Comparison of ENCODE assay signal across 18 cellular contexts in genomic region chr3:144444546-144444945, GRCh38.
DNase-seq lines count a peak whose midpoint lies in the region; ATAC-seq and TF ChIP-seq lines count a peak whose summit lies in the region.
"Had no signal": no experiment of that assay in that cellular context is flagged by ENCODE, and none has a peak within 500 bp of the region (broad histone marks: within the 10 kb centered on the region; RNA-seq: fewer than 3 reads in every experiment).

No MANE protein-coding gene starts in this region.

- no peaks in the 10 kb centered on the region for H3K9me3 Mint-ChIP-seq in GM23338
- H3K9me3 Mint-ChIP-seq: CD4-positive, alpha-beta T cell; CD8-positive, alpha-beta T cell had no signal

- H2AFZ ChIP-seq in GM23338, result no peak overlapping the region

- no peaks in the 10 kb centered on the region for H3K27me3 ChIP-seq in GM23338 (ENCODE audit: insufficient read depth)
- H3K27me3 ChIP-seq in upper lobe of left lung, result no peaks in the 10 kb centered on the region
- no peaks in the 10 kb centered on the region for H3K27me3 ChIP-seq in A673 (replicated peaks; ENCODE audit: insufficient read depth, low read depth, low read length, poor library complexity)
- H3K27me3 ChIP-seq: BLaER1 treated with 17β-estradiol and CSF1 and Interleukin-3, amounts not matched to agents 10 nM and 100 nM had no signal

- POLR2A ChIA-PET in A673 (lab: Charles Lee; ENCODE audit: low non-redundant PET), result no interaction called here

- TF ChIP-seq EP300 in upper lobe of left lung (IDR thresholded peaks at IDR 0.05), result no peak

- TF ChIP-seq POLR2A in upper lobe of left lung (IDR thresholded peaks at IDR 0.05), result no peak

- no peaks in the 10 kb centered on the region for H3K9me3 ChIP-seq in upper lobe of left lung
- no peaks in the 10 kb centered on the region for H3K9me3 ChIP-seq in A673 (ENCODE audit: low read depth, low read length, poor library complexity, severe bottlenecking)
- H3K9me3 ChIP-seq: BLaER1 treated with 17β-estradiol and CSF1 and Interleukin-3, amounts not matched to agents 10 nM and 100 nM; Caco-2 had no signal

- intact Hi-C loops in A673 (cut with micrococcal nuclease; ENCODE audit: unreplicated experiment), result no loop called here

- no peaks in the 10 kb centered on the region for H3F3A ChIP-seq in GM23338 (replicated peaks; ENCODE audit: low read depth)

- in situ Hi-C loops in G401 (cut with HindIII; ENCODE audit: low sequenced_read_pairs), result no loop called here

- CTCF ChIA-PET in A673 (lab: Charles Lee), result no interaction called here

- no peaks in the 10 kb centered on the region for H4K20me1 ChIP-seq in GM23338 (replicated peaks; ENCODE audit: insufficient read depth)
- H4K20me1 ChIP-seq: BLaER1 treated with 17β-estradiol and CSF1 and Interleukin-3, amounts not matched to agents 10 nM and 100 nM had no signal

- H3K36me3 Mint-ChIP-seq in GM23338 (ENCODE audit: low read depth), result no peaks in the 10 kb centered on the region
- H3K36me3 Mint-ChIP-seq: CD8-positive, alpha-beta T cell had no signal

- H3K4me1 Mint-ChIP-seq in GM23338, result peaks cover 8% of the 10 kb centered on the region; the same call in 2 of the 3 replicates
- H3K4me1 Mint-ChIP-seq: B cell had no signal

- no peaks in the 10 kb centered on the region for H3K27me3 Mint-ChIP-seq in GM23338 (ENCODE audit: insufficient read depth, low read depth, poor library complexity)
- H3K27me3 Mint-ChIP-seq: CD4-positive, alpha-beta T cell had no signal

- H3K27ac Mint-ChIP-seq in GM23338, result peak overlapping the region; percentile 48; the same call in 1 of the 2 replicates
- H3K27ac Mint-ChIP-seq: B cell; CD4-positive, alpha-beta T cell; CD8-positive, alpha-beta T cell had no signal

- H3K27ac ChIP-seq in GM23338 (ENCODE audit: low read depth) (no peak overlapping the region), upper lobe of left lung (no peak overlapping the region), A673 (ENCODE audit: low read depth, low read length, poor library complexity, severe bottlenecking) (no peak overlapping the region)
- H3K27ac ChIP-seq: BLaER1 treated with 17β-estradiol and CSF1 and Interleukin-3, amounts not matched to agents 10 nM and 100 nM; C4-2B had no signal

- H3K4me3 ChIP-seq in GM23338 (no peak overlapping the region), upper lobe of left lung (no peak overlapping the region), A673 (ENCODE audit: low read depth, low read length, poor library complexity, severe bottlenecking) (no peak overlapping the region)
- H3K4me3 ChIP-seq: BLaER1 treated with 17β-estradiol and CSF1 and Interleukin-3, amounts not matched to agents 10 nM and 100 nM; GM12878 had no signal

- no peak overlapping the region for H3K4me2 ChIP-seq in GM23338
- H3K4me2 ChIP-seq: BLaER1 treated with 17β-estradiol and CSF1 and Interleukin-3, amounts not matched to agents 10 nM and 100 nM had no signal

- DNase-seq in G401 (ENCODE audit: low spot score) (peak; percentile 77), GM23338 (ENCODE audit: low spot score) (no peak), cerebellum (ENCODE audit: low spot score) (peak; percentile 48), upper lobe of left lung (no peak), A673 (ENCODE audit: low spot score) (no peak)
- DNase-seq: 8988T; AML-193; Caco-2; Calu3; CD4-positive, alpha-beta T cell; CD8-positive, alpha-beta T cell; DMS79 treated with DMSO at 0.1 percent for 48 hours; GDM1 had no signal

- TF ChIP-seq CTCF in GM23338 (conservative IDR thresholded peaks at IDR 0.05; ENCODE audit: low read depth in 2 of 2) (no peak), upper lobe of left lung (IDR thresholded peaks at IDR 0.05) (no peak), A673 (conservative IDR thresholded peaks at IDR 0.05; ENCODE audit: low read depth, low read length) (no peak)

- H3K4me3 Mint-ChIP-seq in GM23338, result no peak overlapping the region
- H3K4me3 Mint-ChIP-seq: B cell; CD4-positive, alpha-beta T cell; CD8-positive, alpha-beta T cell had no signal

- no peaks in the 10 kb centered on the region for H3K4me1 ChIP-seq in GM23338 (ENCODE audit: insufficient read depth)
- H3K4me1 ChIP-seq in upper lobe of left lung, result no peaks in the 10 kb centered on the region
- no peaks in the 10 kb centered on the region for H3K4me1 ChIP-seq in A673 (ENCODE audit: insufficient read depth, low read length, poor library complexity, severe bottlenecking)
- H3K4me1 ChIP-seq: BLaER1 treated with 17β-estradiol and CSF1 and Interleukin-3, amounts not matched to agents 10 nM and 100 nM; Caco-2 had no signal

- 89 to 91% methylated on average over 4 of the region's 4 CpGs for WGBS in upper lobe of left lung, 2 donors

- no peaks in the 10 kb centered on the region for H3K36me3 ChIP-seq in GM23338 (ENCODE audit: insufficient read depth)
- H3K36me3 ChIP-seq in upper lobe of left lung, result no peaks in the 10 kb centered on the region
- no peaks in the 10 kb centered on the region for H3K36me3 ChIP-seq in A673 (ENCODE audit: insufficient read depth, low read length, poor library complexity, severe bottlenecking)
- H3K36me3 ChIP-seq: BLaER1 treated with 17β-estradiol and CSF1 and Interleukin-3, amounts not matched to agents 10 nM and 100 nM had no signal

- ATAC-seq in GM23338 (no peak), upper lobe of left lung (ENCODE audit: low FRiP score in 2 of 2) (no peak), GM18498 (IDR thresholded peaks at IDR 0.05; ENCODE audit: unreplicated experiment) (no peak)
- ATAC-seq: CD8-positive, alpha-beta T cell; GM12878 had no signal

- no TSS peak for BruUV-seq in A673 (replicated peaks; lab: Mats Ljungman, UMichigan)

- H3K9me2 ChIP-seq in GM23338 (ENCODE audit: insufficient read depth), result no peaks in the 10 kb centered on the region

- no peaks in the 10 kb centered on the region for H3K79me2 ChIP-seq in GM23338 (replicated peaks; ENCODE audit: insufficient read depth)

TF ChIP-seq in GM23338, 12 proteins besides CTCF, POLR2A, EP300 and RAD21 (continues in another document):
- TF ChIP-seq POLR2AphosphoS5 (IDR thresholded peaks at IDR 0.05; ENCODE audit: low read depth) (no peak), REST (IDR thresholded peaks at IDR 0.05; ENCODE audit: unreplicated experiment) (no peak)

Comparison
In these comparisons a context has a peak if more than half of its experiments do, and no peak if none do; other contexts are left out.
1. DNase-seq: peak in G401 (single experiment) and cerebellum (single experiment); none in GM23338 (single experiment), upper lobe of left lung (0 of 2) and A673 (single experiment).